21 cellular contexts compared by ENCODE assay signal in genomic region chr7:387132-388022, GRCh38.
DNase-seq lines count a peak whose midpoint lies in the region; ATAC-seq and TF ChIP-seq lines count a peak whose summit lies in the region.
"Had no signal": no experiment of that assay in that cellular context is flagged by ENCODE, and none has a peak within 500 bp of the region (broad histone marks: within the 10 kb centered on the region; RNA-seq: fewer than 3 reads in every experiment).

No MANE protein-coding gene starts in this region.

- H3K4me1 ChIP-seq in NT2/D1 (ENCODE audit: insufficient read depth, insufficient read length) (peaks cover 10% of the 10 kb centered on the region), left ventricle myocardium inferior (peaks cover 9% of the 10 kb centered on the region), spleen (peaks cover 0 to 18% (median 8%) of the 10 kb centered on the region in 6 donors)
- H3K4me1 ChIP-seq: Caco-2 had no signal

- H3K9ac ChIP-seq in NT2/D1 (ENCODE audit: insufficient read length, low read depth), result peak overlapping the region; percentile 22
- H3K9ac ChIP-seq: BLaER1 treated with 17β-estradiol and CSF1 and Interleukin-3, amounts not matched to agents 10 nM and 100 nM had no signal

- ATAC-seq in GM21825 (IDR thresholded peaks at IDR 0.05; ENCODE audit: unreplicated experiment), result no peak

- H3K27ac ChIP-seq in left ventricle myocardium inferior (replicated peaks) (no peak overlapping the region), spleen (no peak overlapping the region)
- H3K27ac ChIP-seq: BLaER1 treated with 17β-estradiol and CSF1 and Interleukin-3, amounts not matched to agents 10 nM and 100 nM; esophagus squamous epithelium; skin epidermis; upper lobe of left lung had no signal

- H3K9me3 ChIP-seq in NT2/D1 (ENCODE audit: insufficient read depth, low read length) (peaks cover 27% of the 10 kb centered on the region), left ventricle myocardium inferior (replicated peaks) (peaks cover 32% of the 10 kb centered on the region), spleen (peaks cover 0 to 44% (median 32%) of the 10 kb centered on the region in 8 donors)

- H3K36me3 ChIP-seq in NT2/D1 (ENCODE audit: insufficient read depth, insufficient read length, low read length) (no peaks in the 10 kb centered on the region), left ventricle myocardium inferior (no peaks in the 10 kb centered on the region), spleen (no peaks in the 10 kb centered on the region)
- H3K36me3 ChIP-seq: BLaER1 treated with 17β-estradiol and CSF1 and Interleukin-3, amounts not matched to agents 10 nM and 100 nM; esophagus squamous epithelium; upper lobe of left lung had no signal

- H3K4me3 ChIP-seq in NT2/D1 (ENCODE audit: insufficient read length, low read depth), result no peak overlapping the region
- no peak overlapping the region for H3K4me3 ChIP-seq in left ventricle myocardium inferior
- no peak overlapping the region for H3K4me3 ChIP-seq in spleen
- H3K4me3 ChIP-seq: BLaER1 treated with 17β-estradiol and CSF1 and Interleukin-3, amounts not matched to agents 10 nM and 100 nM; esophagus squamous epithelium; skin epidermis; upper lobe of left lung had no signal

- no peak for TF ChIP-seq POLR2A in spleen (IDR thresholded peaks at IDR 0.05)

- intact Hi-C loops in left ventricle myocardium inferior (cut with micrococcal nuclease) (no loop called here), spleen (cut with DNase I; ENCODE audit: low total_unique reads) (no loop called here)

- 90 to 96% (median 94%) methylated on average over 35 of the region's 35 CpGs for WGBS in spleen, 5 donors

- DNase-seq in D341Med (ENCODE audit: low spot score) (peak; percentile 21), NT2/D1 (ENCODE audit: low read depth, low spot score) (no peak), left ventricle myocardium inferior (peak; percentile 5), spleen (peak; percentile 60), mucosa of gallbladder (ENCODE audit: low spot score) (no peak), NCI-H526 (lab: John Stamatoyannopoulos, UW) (no peak)
- DNase-seq: activated CD4-positive, alpha-beta T cell treated with anti-CD3 and anti-CD28 coated beads, Interleukin-2, amount 50 U/mL, for 1 hour; Caco-2; caudate nucleus; DMS79 treated with DMSO at 0.1 percent for 48 hours; esophagus squamous epithelium; foreskin melanocyte; naive B cell; NCI-H1694 treated with DMSO at 0.1 percent for 48 hours; NCI-H2171 treated with DMSO at 0.1 percent for 48 hours; NCI-H510A treated with DMSO at 0.1 percent for 48 hours; stimulated activated CD8-positive, alpha-beta memory T cell treated with anti-CD3 and anti-CD28 coated beads, Interleukin-4, amount 100 ng/mL, for 48 hours had no signal

- TF ChIP-seq CTCF in left ventricle myocardium inferior (IDR thresholded peaks at IDR 0.05; ENCODE audit: borderline replicate concordance) (no peak), spleen (IDR thresholded peaks at IDR 0.05 in 8 of 11, conservative IDR thresholded peaks at IDR 0.05 in 3 of 11) (no peak)

- H3K27me3 ChIP-seq in NT2/D1 (ENCODE audit: insufficient read depth, insufficient read length) (peaks cover 2% of the 10 kb centered on the region), left ventricle myocardium inferior (ENCODE audit: low read depth) (no peaks in the 10 kb centered on the region), spleen (replicated peaks in 1 of 7) (no peaks in the 10 kb centered on the region)
- H3K27me3 ChIP-seq: BLaER1 treated with 17β-estradiol and CSF1 and Interleukin-3, amounts not matched to agents 10 nM and 100 nM; esophagus squamous epithelium; upper lobe of left lung had no signal

Comparison
In these comparisons a context has a peak if more than half of its experiments do, and no peak if none do; other contexts are left out.
1. DNase-seq: peak in D341Med (single experiment), left ventricle myocardium inferior (single experiment) and spleen (single experiment); none in NT2/D1 (single experiment), mucosa of gallbladder (single experiment) and NCI-H526 (0 of 2).